In the genomic region with DNA sequence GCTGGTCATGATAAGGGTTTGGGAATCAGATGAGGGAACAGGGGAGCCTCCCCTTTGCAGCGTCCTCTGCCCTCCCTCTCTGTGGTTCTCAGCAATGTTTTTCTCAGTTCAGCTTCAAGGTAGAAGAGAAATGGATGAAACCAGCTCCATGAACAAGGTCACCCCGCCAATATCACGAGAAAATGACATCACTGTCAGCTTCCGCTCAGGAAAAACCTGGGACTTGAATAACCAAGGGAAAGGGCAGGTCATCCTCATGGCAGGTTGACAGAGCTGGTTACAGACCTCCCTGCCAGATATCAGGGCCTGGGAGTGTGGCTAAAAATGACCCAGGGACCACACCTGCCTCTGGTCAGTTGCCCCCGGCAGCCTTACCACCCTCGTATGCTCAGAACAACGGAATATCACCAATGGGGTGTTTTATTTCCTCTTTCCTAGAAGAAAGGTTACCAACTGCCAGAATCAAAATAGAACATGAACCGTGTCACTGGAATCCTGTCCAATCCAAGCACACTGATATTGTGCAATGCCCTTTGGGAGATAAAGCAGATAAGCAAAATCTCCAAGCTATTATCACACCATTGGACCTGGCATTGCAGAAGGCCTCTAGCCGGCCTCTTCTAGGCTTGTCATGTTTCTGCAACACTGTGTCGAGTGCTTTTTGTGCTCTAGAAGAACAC, we compare ENCODE assay signal across 1 cellular context.
A peak's percentile ranks its signal among the peaks of the same experiment; 100 is the strongest.
TF ChIP-seq lines count a peak whose summit lies in the region.

No MANE protein-coding gene starts in this region.

TF ChIP-seq in K562, 482 proteins besides CTCF, POLR2A, EP300 and RAD21 (continued from another document and continues in another):
- TF ChIP-seq, protein P1, sequence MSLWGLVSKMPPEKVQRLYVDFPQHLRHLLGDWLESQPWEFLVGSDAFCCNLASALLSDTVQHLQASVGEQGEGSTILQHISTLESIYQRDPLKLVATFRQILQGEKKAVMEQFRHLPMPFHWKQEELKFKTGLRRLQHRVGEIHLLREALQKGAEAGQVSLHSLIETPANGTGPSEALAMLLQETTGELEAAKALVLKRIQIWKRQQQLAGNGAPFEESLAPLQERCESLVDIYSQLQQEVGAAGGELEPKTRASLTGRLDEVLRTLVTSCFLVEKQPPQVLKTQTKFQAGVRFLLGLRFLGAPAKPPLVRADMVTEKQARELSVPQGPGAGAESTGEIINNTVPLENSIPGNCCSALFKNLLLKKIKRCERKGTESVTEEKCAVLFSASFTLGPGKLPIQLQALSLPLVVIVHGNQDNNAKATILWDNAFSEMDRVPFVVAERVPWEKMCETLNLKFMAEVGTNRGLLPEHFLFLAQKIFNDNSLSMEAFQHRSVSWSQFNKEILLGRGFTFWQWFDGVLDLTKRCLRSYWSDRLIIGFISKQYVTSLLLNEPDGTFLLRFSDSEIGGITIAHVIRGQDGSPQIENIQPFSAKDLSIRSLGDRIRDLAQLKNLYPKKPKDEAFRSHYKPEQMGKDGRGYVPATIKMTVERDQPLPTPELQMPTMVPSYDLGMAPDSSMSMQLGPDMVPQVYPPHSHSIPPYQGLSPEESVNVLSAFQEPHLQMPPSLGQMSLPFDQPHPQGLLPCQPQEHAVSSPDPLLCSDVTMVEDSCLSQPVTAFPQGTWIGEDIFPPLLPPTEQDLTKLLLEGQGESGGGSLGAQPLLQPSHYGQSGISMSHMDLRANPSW (CRISPR knock-in tag; IDR thresholded peaks at IDR 0.05): no peak
- no peak for TF ChIP-seq ZNF707 (CRISPR knock-in tag; conservative IDR thresholded peaks at IDR 0.05)
- peak; percentile 68; the same call in 1 of the 2 replicates for TF ChIP-seq ELF2 (CRISPR knock-in tag; IDR thresholded peaks at IDR 0.05)
- TF ChIP-seq REST (CRISPR knock-in tag; IDR thresholded peaks at IDR 0.05; ENCODE audit: low read depth): no peak
- TF ChIP-seq HNRNPK (IDR thresholded peaks at IDR 0.05; ENCODE audit: low read depth, low read length, poor library complexity, severe bottlenecking): no peak
- no peak for TF ChIP-seq SUPT5H (IDR thresholded peaks at IDR 0.05)
- no peak for TF ChIP-seq HIVEP1 (CRISPR knock-in tag; IDR thresholded peaks at IDR 0.05)
- no peak for TF ChIP-seq CHAMP1 (IDR thresholded peaks at IDR 0.05)
- no peak for TF ChIP-seq POU5F1 (IDR thresholded peaks at IDR 0.05; ENCODE audit: borderline replicate concordance, low read depth, low read length, partially characterized antibody)
- TF ChIP-seq GTF3C2 (IDR thresholded peaks at IDR 0.05; ENCODE audit: borderline replicate concordance, extremely low read depth, insufficient read length): no peak
- no peak for TF ChIP-seq RBM17 (IDR thresholded peaks at IDR 0.05; ENCODE audit: borderline replicate concordance, low read depth, low read length)
- TF ChIP-seq TAF1 (IDR thresholded peaks at IDR 0.05; ENCODE audit: control insufficient read depth, extremely low read depth, insufficient read depth, low read length, severe bottlenecking): no peak
- TF ChIP-seq MYNN (IDR thresholded peaks at IDR 0.05): 0 out of 2 replicates have a peak, but pooled peaks have one; percentile 43
- no peak for TF ChIP-seq MYNN (CRISPR knock-in tag; IDR thresholded peaks at IDR 0.05)
- TF ChIP-seq RFX1 (IDR thresholded peaks at IDR 0.05): no peak
- TF ChIP-seq NFIC (IDR thresholded peaks at IDR 0.05): no peak
- no peak for TF ChIP-seq PRDM10 (IDR thresholded peaks at IDR 0.05; ENCODE audit: partially characterized antibody)
- TF ChIP-seq BRD9 (IDR thresholded peaks at IDR 0.05; ENCODE audit: low read depth, partially characterized antibody): no peak
- TF ChIP-seq MAZ (CRISPR knock-in tag; conservative IDR thresholded peaks at IDR 0.05 in 1 of 2, IDR thresholded peaks at IDR 0.05 in 1 of 2): peak; percentile 19 to 59; a peak in 3 of 4 replicates
- no peak for TF ChIP-seq E2F3 (CRISPR knock-in tag; IDR thresholded peaks at IDR 0.05)
- peak; percentile 76 for TF ChIP-seq NCOA1 (IDR thresholded peaks at IDR 0.05; ENCODE audit: low read depth)
- TF ChIP-seq SIRT6 (IDR thresholded peaks at IDR 0.05; ENCODE audit: low read depth, low read length): no peak
- TF ChIP-seq KDM2B (CRISPR knock-in tag; IDR thresholded peaks at IDR 0.05): no peak
- TF ChIP-seq, protein P2, sequence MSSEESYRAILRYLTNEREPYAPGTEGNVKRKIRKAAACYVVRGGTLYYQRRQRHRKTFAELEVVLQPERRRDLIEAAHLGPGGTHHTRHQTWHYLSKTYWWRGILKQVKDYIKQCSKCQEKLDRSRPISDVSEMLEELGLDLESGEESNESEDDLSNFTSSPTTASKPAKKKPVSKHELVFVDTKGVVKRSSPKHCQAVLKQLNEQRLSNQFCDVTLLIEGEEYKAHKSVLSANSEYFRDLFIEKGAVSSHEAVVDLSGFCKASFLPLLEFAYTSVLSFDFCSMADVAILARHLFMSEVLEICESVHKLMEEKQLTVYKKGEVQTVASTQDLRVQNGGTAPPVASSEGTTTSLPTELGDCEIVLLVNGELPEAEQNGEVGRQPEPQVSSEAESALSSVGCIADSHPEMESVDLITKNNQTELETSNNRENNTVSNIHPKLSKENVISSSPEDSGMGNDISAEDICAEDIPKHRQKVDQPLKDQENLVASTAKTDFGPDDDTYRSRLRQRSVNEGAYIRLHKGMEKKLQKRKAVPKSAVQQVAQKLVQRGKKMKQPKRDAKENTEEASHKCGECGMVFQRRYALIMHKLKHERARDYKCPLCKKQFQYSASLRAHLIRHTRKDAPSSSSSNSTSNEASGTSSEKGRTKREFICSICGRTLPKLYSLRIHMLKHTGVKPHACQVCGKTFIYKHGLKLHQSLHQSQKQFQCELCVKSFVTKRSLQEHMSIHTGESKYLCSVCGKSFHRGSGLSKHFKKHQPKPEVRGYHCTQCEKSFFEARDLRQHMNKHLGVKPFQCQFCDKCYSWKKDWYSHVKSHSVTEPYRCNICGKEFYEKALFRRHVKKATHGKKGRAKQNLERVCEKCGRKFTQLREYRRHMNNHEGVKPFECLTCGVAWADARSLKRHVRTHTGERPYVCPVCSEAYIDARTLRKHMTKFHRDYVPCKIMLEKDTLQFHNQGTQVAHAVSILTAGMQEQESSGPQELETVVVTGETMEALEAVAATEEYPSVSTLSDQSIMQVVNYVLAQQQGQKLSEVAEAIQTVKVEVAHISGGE (CRISPR knock-in tag; IDR thresholded peaks at IDR 0.05): no peak
- TF ChIP-seq ETV6 (IDR thresholded peaks at IDR 0.05; ENCODE audit: borderline replicate concordance in 1 of 2, low read depth in 2 of 2, low read length in 1 of 2): peak in 1 of 2 experiments; percentile 46; a peak in 2 of 4 replicates
- TF ChIP-seq ETV6 (CRISPR knock-in tag; IDR thresholded peaks at IDR 0.05; ENCODE audit: borderline replicate concordance): no peak
- no peak for TF ChIP-seq ZNF436 (CRISPR knock-in tag; IDR thresholded peaks at IDR 0.05)
- TF ChIP-seq COPS2 (conservative IDR thresholded peaks at IDR 0.05): no peak
- no peak for TF ChIP-seq MCM7 (IDR thresholded peaks at IDR 0.05)
- TF ChIP-seq PURB (CRISPR knock-in tag; IDR thresholded peaks at IDR 0.05; ENCODE audit: low read depth): no peak
- no peak; the same call in 1 of the 2 replicates for TF ChIP-seq MECOM (CRISPR knock-in tag; IDR thresholded peaks at IDR 0.05)
- no peak for TF ChIP-seq ZKSCAN8 (CRISPR knock-in tag; IDR thresholded peaks at IDR 0.05)
- peak; percentile 31 for TF ChIP-seq TBP (optimal IDR thresholded peaks at IDR 0.05; ENCODE audit: low read depth, low read length)
- 0 out of 2 replicates have a peak, but pooled peaks have one; percentile 24 for TF ChIP-seq PTTG1 (tag; IDR thresholded peaks at IDR 0.05; ENCODE audit: low read depth)
- no peak for TF ChIP-seq BRD4 (IDR thresholded peaks at IDR 0.05)
- TF ChIP-seq ZNF830 (CRISPR knock-in tag; IDR thresholded peaks at IDR 0.05): 0 out of 2 replicates have a peak, but pooled peaks have one; percentile 56
- TF ChIP-seq C11orf30 (IDR thresholded peaks at IDR 0.05; ENCODE audit: low read depth): no peak
- TF ChIP-seq CBX3 (IDR thresholded peaks at IDR 0.05; ENCODE audit: borderline replicate concordance in 1 of 2, low read length in 2 of 2): no peak
- TF ChIP-seq MCM3 (IDR thresholded peaks at IDR 0.05): no peak
